In the genomic region with DNA sequence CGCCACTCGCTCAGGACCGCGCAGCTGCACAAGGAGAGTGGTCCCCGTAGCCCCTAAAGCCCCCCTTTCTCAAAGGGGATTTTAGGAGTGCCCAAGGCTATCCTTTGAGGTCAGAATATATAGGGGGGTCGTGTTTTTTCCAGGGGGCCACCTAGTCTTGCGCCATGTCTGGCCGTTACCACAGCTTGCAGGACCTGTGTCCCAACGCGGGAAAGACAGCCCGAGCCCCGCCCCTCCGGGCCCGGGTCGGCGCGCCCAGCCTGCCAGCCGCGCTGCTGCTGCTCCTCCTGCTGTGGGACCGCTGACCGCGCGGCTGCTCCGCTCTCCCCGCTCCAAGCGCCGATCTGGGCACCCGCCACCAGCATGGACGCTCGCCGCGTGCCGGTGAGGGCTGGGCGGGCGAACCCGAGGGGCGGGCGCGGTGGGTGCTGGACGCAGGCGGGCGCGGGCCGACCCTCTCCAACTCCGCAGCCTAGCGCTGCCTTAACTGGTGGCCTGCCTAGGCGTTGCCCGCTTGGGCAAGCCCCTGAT, we compare ENCODE assay signal across 1 cellular context.
TF ChIP-seq lines count a peak whose summit lies in the region.

CDCA7 (plus strand) TSS at position 272 of the 531 bp plus-strand sequence; CDS start at position 364, 92 bp downstream.

TF ChIP-seq in GM12878, 131 proteins besides CTCF, POLR2A, EP300 and RAD21 (continued from another document and continues in another):
- TF ChIP-seq DPF2 (IDR thresholded peaks at IDR 0.05), result no peak; the same call in 1 of the 2 replicates
- TF ChIP-seq ZNF217 (IDR thresholded peaks at IDR 0.05), result no peak
- TF ChIP-seq, protein P1, sequence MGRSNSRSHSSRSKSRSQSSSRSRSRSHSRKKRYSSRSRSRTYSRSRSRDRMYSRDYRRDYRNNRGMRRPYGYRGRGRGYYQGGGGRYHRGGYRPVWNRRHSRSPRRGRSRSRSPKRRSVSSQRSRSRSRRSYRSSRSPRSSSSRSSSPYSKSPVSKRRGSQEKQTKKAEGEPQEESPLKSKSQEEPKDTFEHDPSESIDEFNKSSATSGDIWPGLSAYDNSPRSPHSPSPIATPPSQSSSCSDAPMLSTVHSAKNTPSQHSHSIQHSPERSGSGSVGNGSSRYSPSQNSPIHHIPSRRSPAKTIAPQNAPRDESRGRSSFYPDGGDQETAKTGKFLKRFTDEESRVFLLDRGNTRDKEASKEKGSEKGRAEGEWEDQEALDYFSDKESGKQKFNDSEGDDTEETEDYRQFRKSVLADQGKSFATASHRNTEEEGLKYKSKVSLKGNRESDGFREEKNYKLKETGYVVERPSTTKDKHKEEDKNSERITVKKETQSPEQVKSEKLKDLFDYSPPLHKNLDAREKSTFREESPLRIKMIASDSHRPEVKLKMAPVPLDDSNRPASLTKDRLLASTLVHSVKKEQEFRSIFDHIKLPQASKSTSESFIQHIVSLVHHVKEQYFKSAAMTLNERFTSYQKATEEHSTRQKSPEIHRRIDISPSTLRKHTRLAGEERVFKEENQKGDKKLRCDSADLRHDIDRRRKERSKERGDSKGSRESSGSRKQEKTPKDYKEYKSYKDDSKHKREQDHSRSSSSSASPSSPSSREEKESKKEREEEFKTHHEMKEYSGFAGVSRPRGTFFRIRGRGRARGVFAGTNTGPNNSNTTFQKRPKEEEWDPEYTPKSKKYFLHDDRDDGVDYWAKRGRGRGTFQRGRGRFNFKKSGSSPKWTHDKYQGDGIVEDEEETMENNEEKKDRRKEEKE (IDR thresholded peaks at IDR 0.05), result no peak
- no peak for TF ChIP-seq NRF1 (conservative IDR thresholded peaks at IDR 0.05; ENCODE audit: low read depth, low read length)
- TF ChIP-seq TAF1 (IDR thresholded peaks at IDR 0.05; ENCODE audit: borderline replicate concordance, low read depth, low read length), result no peak
- TF ChIP-seq, protein P2, sequence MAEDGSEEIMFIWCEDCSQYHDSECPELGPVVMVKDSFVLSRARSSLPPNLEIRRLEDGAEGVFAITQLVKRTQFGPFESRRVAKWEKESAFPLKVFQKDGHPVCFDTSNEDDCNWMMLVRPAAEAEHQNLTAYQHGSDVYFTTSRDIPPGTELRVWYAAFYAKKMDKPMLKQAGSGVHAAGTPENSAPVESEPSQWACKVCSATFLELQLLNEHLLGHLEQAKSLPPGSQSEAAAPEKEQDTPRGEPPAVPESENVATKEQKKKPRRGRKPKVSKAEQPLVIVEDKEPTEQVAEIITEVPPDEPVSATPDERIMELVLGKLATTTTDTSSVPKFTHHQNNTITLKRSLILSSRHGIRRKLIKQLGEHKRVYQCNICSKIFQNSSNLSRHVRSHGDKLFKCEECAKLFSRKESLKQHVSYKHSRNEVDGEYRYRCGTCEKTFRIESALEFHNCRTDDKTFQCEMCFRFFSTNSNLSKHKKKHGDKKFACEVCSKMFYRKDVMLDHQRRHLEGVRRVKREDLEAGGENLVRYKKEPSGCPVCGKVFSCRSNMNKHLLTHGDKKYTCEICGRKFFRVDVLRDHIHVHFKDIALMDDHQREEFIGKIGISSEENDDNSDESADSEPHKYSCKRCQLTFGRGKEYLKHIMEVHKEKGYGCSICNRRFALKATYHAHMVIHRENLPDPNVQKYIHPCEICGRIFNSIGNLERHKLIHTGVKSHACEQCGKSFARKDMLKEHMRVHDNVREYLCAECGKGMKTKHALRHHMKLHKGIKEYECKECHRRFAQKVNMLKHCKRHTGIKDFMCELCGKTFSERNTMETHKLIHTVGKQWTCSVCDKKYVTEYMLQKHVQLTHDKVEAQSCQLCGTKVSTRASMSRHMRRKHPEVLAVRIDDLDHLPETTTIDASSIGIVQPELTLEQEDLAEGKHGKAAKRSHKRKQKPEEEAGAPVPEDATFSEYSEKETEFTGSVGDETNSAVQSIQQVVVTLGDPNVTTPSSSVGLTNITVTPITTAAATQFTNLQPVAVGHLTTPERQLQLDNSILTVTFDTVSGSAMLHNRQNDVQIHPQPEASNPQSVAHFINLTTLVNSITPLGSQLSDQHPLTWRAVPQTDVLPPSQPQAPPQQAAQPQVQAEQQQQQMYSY (CRISPR knock-in tag; IDR thresholded peaks at IDR 0.05), result no peak
- TF ChIP-seq MYC (IDR thresholded peaks at IDR 0.05; ENCODE audit: insufficient read depth, insufficient read length, insufficient replicate concordance, low read length, severe bottlenecking), result no peak
- TF ChIP-seq SMAD5 (IDR thresholded peaks at IDR 0.05; ENCODE audit: low read depth), result no peak; the same call in 1 of the 2 replicates
- no peak for TF ChIP-seq SREBF2 (IDR thresholded peaks at IDR 0.05; ENCODE audit: low read length)
- TF ChIP-seq ZBED1 (IDR thresholded peaks at IDR 0.05; ENCODE audit: borderline replicate concordance), result no peak
- no peak for TF ChIP-seq ZSCAN29 (IDR thresholded peaks at IDR 0.05)
- peak; percentile 51; the same call in 1 of the 2 replicates for TF ChIP-seq ZNF207 (IDR thresholded peaks at IDR 0.05; ENCODE audit: borderline replicate concordance)
- no peak for TF ChIP-seq HDGF (IDR thresholded peaks at IDR 0.05)
- TF ChIP-seq NFXL1 (IDR thresholded peaks at IDR 0.05; ENCODE audit: borderline replicate concordance), result no peak
- TF ChIP-seq TCF7 (IDR thresholded peaks at IDR 0.05; ENCODE audit: borderline replicate concordance), result no peak
- TF ChIP-seq GATAD2B (conservative IDR thresholded peaks at IDR 0.05; ENCODE audit: low read depth), result peak; percentile 50; the same call in 1 of the 2 replicates
- TF ChIP-seq IRF4 (IDR thresholded peaks at IDR 0.05; ENCODE audit: low read depth, low read length), result no peak
- TF ChIP-seq ZNF592 (IDR thresholded peaks at IDR 0.05), result no peak
- no peak for TF ChIP-seq CHD2 (IDR thresholded peaks at IDR 0.05; ENCODE audit: borderline replicate concordance, low read depth, low read length)
- TF ChIP-seq CUX1 (IDR thresholded peaks at IDR 0.05; ENCODE audit: insufficient replicate concordance, low read depth, low read length), result no peak
- TF ChIP-seq POLR2AphosphoS5 (IDR thresholded peaks at IDR 0.05; ENCODE audit: low read length), result no peak; the same call in 1 of the 2 replicates
- no peak for TF ChIP-seq CEBPZ (IDR thresholded peaks at IDR 0.05; ENCODE audit: low read depth, low read length)
- TF ChIP-seq, protein P3, sequence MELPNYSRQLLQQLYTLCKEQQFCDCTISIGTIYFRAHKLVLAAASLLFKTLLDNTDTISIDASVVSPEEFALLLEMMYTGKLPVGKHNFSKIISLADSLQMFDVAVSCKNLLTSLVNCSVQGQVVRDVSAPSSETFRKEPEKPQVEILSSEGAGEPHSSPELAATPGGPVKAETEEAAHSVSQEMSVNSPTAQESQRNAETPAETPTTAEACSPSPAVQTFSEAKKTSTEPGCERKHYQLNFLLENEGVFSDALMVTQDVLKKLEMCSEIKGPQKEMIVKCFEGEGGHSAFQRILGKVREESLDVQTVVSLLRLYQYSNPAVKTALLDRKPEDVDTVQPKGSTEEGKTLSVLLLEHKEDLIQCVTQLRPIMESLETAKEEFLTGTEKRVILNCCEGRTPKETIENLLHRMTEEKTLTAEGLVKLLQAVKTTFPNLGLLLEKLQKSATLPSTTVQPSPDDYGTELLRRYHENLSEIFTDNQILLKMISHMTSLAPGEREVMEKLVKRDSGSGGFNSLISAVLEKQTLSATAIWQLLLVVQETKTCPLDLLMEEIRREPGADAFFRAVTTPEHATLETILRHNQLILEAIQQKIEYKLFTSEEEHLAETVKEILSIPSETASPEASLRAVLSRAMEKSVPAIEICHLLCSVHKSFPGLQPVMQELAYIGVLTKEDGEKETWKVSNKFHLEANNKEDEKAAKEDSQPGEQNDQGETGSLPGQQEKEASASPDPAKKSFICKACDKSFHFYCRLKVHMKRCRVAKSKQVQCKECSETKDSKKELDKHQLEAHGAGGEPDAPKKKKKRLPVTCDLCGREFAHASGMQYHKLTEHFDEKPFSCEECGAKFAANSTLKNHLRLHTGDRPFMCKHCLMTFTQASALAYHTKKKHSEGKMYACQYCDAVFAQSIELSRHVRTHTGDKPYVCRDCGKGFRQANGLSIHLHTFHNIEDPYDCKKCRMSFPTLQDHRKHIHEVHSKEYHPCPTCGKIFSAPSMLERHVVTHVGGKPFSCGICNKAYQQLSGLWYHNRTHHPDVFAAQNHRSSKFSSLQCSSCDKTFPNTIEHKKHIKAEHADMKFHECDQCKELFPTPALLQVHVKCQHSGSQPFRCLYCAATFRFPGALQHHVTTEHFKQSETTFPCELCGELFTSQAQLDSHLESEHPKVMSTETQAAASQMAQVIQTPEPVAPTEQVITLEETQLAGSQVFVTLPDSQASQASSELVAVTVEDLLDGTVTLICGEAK (IDR thresholded peaks at IDR 0.05; ENCODE audit: borderline replicate concordance), result peak; percentile 77
